Comparison of ENCODE assay signal across 2 cellular contexts in the genomic region with DNA sequence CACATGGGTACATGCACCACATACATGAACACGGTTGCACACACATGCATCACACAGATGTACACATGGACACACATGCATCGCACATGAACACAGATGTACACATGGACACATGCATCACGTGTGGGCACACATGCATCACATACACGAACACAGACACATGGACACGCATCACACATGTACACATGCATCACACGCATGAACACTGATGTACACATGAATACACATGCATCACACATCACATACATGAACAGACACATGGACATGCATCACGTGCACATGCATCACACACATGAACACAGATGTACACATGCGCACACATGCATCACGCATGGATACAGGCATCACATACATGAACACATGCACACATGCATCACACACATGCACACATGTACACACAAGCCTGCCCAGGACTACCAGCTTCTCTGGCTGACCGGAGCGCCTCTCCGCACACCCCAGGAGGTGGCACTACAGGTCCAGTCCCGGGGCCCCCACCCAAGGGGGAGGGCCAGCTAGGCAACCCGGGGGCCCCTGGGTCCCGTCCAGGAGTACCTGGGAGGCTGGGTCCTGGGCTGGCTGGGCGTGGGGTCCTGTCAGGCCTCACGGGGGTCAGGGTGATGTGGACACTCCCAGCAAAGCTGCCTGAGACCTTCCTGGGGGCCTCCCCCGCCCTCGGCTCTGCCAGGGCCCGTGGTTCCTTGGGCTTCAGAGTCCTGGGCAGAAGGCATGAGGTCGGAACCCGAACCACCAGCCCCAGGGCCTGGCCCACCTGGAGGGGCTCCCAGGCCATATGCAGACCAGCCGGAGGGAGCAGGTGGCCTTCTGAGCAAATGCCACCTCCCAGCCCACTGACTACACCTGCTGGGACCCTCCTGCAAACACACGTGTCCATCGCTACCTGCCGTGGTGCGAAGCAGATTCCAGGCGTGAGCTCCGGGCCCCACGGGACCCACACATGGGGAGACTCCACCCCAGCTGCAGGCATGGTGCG.
TF ChIP-seq lines count a peak whose summit lies in the region.

No MANE protein-coding gene starts in this region.

TF ChIP-seq in GM23338, 12 proteins besides CTCF, POLR2A, EP300 and RAD21 (continues in another document):
- TF ChIP-seq, protein P1, sequence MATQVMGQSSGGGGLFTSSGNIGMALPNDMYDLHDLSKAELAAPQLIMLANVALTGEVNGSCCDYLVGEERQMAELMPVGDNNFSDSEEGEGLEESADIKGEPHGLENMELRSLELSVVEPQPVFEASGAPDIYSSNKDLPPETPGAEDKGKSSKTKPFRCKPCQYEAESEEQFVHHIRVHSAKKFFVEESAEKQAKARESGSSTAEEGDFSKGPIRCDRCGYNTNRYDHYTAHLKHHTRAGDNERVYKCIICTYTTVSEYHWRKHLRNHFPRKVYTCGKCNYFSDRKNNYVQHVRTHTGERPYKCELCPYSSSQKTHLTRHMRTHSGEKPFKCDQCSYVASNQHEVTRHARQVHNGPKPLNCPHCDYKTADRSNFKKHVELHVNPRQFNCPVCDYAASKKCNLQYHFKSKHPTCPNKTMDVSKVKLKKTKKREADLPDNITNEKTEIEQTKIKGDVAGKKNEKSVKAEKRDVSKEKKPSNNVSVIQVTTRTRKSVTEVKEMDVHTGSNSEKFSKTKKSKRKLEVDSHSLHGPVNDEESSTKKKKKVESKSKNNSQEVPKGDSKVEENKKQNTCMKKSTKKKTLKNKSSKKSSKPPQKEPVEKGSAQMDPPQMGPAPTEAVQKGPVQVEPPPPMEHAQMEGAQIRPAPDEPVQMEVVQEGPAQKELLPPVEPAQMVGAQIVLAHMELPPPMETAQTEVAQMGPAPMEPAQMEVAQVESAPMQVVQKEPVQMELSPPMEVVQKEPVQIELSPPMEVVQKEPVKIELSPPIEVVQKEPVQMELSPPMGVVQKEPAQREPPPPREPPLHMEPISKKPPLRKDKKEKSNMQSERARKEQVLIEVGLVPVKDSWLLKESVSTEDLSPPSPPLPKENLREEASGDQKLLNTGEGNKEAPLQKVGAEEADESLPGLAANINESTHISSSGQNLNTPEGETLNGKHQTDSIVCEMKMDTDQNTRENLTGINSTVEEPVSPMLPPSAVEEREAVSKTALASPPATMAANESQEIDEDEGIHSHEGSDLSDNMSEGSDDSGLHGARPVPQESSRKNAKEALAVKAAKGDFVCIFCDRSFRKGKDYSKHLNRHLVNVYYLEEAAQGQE (IDR thresholded peaks at IDR 0.05; ENCODE audit: unreplicated experiment) = no peak
- no peak for TF ChIP-seq EZH2phosphoT487 (IDR thresholded peaks at IDR 0.05; ENCODE audit: unreplicated experiment)
- TF ChIP-seq, protein P2, sequence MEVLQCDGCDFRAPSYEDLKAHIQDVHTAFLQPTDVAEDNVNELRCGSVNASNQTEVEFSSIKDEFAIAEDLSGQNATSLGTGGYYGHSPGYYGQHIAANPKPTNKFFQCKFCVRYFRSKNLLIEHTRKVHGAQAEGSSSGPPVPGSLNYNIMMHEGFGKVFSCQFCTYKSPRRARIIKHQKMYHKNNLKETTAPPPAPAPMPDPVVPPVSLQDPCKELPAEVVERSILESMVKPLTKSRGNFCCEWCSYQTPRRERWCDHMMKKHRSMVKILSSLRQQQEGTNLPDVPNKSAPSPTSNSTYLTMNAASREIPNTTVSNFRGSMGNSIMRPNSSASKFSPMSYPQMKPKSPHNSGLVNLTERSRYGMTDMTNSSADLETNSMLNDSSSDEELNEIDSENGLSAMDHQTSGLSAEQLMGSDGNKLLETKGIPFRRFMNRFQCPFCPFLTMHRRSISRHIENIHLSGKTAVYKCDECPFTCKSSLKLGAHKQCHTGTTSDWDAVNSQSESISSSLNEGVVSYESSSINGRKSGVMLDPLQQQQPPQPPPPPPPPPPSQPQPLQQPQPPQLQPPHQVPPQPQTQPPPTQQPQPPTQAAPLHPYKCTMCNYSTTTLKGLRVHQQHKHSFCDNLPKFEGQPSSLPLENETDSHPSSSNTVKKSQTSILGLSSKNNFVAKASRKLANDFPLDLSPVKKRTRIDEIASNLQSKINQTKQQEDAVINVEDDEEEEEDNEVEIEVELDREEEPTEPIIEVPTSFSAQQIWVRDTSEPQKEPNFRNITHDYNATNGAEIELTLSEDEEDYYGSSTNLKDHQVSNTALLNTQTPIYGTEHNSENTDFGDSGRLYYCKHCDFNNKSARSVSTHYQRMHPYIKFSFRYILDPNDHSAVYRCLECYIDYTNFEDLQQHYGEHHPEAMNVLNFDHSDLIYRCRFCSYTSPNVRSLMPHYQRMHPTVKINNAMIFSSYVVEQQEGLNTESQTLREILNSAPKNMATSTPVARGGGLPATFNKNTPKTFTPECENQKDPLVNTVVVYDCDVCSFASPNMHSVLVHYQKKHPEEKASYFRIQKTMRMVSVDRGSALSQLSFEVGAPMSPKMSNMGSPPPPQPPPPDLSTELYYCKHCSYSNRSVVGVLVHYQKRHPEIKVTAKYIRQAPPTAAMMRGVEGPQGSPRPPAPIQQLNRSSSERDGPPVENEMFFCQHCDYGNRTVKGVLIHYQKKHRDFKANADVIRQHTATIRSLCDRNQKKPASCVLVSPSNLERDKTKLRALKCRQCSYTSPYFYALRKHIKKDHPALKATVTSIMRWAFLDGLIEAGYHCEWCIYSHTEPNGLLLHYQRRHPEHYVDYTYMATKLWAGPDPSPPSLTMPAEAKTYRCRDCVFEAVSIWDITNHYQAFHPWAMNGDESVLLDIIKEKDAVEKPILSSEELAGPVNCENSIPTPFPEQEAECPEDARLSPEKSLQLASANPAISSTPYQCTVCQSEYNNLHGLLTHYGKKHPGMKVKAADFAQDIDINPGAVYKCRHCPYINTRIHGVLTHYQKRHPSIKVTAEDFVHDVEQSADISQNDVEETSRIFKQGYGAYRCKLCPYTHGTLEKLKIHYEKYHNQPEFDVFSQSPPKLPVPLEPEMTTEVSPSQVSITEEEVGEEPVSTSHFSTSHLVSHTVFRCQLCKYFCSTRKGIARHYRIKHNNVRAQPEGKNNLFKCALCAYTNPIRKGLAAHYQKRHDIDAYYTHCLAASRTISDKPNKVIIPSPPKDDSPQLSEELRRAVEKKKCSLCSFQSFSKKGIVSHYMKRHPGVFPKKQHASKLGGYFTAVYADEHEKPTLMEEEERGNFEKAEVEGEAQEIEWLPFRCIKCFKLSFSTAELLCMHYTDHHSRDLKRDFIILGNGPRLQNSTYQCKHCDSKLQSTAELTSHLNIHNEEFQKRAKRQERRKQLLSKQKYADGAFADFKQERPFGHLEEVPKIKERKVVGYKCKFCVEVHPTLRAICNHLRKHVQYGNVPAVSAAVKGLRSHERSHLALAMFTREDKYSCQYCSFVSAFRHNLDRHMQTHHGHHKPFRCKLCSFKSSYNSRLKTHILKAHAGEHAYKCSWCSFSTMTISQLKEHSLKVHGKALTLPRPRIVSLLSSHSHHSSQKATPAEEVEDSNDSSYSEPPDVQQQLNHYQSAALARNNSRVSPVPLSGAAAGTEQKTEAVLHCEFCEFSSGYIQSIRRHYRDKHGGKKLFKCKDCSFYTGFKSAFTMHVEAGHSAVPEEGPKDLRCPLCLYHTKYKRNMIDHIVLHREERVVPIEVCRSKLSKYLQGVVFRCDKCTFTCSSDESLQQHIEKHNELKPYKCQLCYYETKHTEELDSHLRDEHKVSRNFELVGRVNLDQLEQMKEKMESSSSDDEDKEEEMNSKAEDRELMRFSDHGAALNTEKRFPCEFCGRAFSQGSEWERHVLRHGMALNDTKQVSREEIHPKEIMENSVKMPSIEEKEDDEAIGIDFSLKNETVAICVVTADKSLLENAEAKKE (CRISPR knock-in tag; IDR thresholded peaks at IDR 0.05) = no peak
- no peak for TF ChIP-seq NANOG (IDR thresholded peaks at IDR 0.05; ENCODE audit: borderline replicate concordance)
- no peak for TF ChIP-seq JUNB (IDR thresholded peaks at IDR 0.05; ENCODE audit: unreplicated experiment)
- TF ChIP-seq CREB1 (CRISPR knock-in tag; IDR thresholded peaks at IDR 0.05; ENCODE audit: low read depth) = no peak
- TF ChIP-seq POLR2AphosphoS5 (IDR thresholded peaks at IDR 0.05; ENCODE audit: low read depth) = no peak
- no peak for TF ChIP-seq ZNF331 (CRISPR knock-in tag; IDR thresholded peaks at IDR 0.05; ENCODE audit: low read depth)
- TF ChIP-seq STAT1 (IDR thresholded peaks at IDR 0.05; ENCODE audit: unreplicated experiment) = no peak

TF ChIP-seq in endothelial cell of umbilical vein, 7 proteins besides CTCF, POLR2A, EP300 and RAD21:
- TF ChIP-seq JUN (IDR thresholded peaks at IDR 0.05; ENCODE audit: borderline replicate concordance, insufficient read depth, insufficient read length, low read depth) = no peak
- TF ChIP-seq, protein P3, sequence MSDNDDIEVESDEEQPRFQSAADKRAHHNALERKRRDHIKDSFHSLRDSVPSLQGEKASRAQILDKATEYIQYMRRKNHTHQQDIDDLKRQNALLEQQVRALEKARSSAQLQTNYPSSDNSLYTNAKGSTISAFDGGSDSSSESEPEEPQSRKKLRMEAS (IDR thresholded peaks at IDR 0.05; ENCODE audit: insufficient read depth, insufficient read length) = peak; percentile 24
- TF ChIP-seq GATA2 (IDR thresholded peaks at IDR 0.05; ENCODE audit: insufficient read depth, insufficient read length, low read depth, low read length) = no peak
- no peak for TF ChIP-seq EZH2 (IDR thresholded peaks at IDR 0.05; ENCODE audit: borderline replicate concordance, low read depth, low read length, severe bottlenecking)
- TF ChIP-seq FOS (IDR thresholded peaks at IDR 0.05; ENCODE audit: borderline replicate concordance, insufficient read depth, low read length) = no peak
- no peak for TF ChIP-seq POLR2AphosphoS5 (IDR thresholded peaks at IDR 0.05; ENCODE audit: insufficient read depth, low read depth, low read length)
- no peak for TF ChIP-seq MYC (IDR thresholded peaks at IDR 0.05; ENCODE audit: low read depth, low read length)
